ENCODE assay signal across 26 cellular contexts in the genomic region with DNA sequence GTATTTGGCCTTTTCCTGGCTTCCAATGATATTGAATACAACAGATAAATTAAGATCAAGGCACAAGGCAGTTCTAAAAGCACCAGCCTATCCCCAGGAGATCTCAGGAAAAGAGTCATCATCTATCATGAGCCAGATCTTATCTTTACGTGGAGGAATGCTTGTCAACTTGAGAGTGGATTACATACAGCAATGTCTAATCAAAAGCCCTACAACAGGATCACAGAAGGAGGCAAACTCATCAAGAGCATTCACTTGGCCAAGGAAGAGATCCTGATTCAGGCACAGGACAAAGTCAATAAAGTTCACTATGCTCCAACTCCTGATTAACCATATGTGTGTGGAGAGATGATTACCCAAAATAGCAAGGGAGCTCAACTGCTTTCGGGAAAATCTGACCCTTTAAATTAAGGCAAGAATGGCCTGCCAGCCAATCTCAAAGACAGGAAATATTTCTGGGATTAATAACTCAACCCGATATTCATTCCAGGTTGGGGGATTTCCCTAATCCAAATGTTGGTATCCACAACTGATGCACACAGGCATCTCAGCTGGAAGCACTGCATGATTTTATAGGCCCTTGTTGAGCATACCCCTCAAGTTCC. TPM values are rescaled to one million over a fixed set of nuclear protein-coding genes. Genes with fewer than 3 reads are reported as not detected.
"Had no signal": no experiment of that assay in that cellular context is flagged by ENCODE, and none has a peak within 500 bp of the region (broad histone marks: within the 10 kb centered on the region; RNA-seq: fewer than 3 reads in every experiment).

No MANE protein-coding gene starts in this region.

- ATAC-seq: left ventricle myocardium superior, right cardiac atrium had no signal

- H2AFZ ChIP-seq: parathyroid adenoma had no signal

- H3K79me2 ChIP-seq: parathyroid adenoma had no signal

- H3K36me3 ChIP-seq: adrenal gland, spleen, transverse colon had no signal

- H3K4me3 ChIP-seq: adrenal gland, spleen, testis, transverse colon had no signal

- H3K4me1 ChIP-seq: adrenal gland, parathyroid adenoma, testis, transverse colon had no signal

- H3K27me3 ChIP-seq: adrenal gland, spleen, testis, transverse colon had no signal

- DNase-seq: activated CD4-positive, alpha-beta T cell treated with anti-CD3 and anti-CD28 coated beads for 48 hours; activated CD4-positive, alpha-beta T cell treated with anti-CD3 and anti-CD28 coated beads, Interleukin-2, amount 50 U/mL, for 48 hours; activated CD8-positive, alpha-beta memory T cell treated with anti-CD3 and anti-CD28 coated beads, Interleukin-2, amount 50 U/mL, for 4 hours; activated effector memory CD4-positive, alpha-beta T cell treated with anti-CD3 and anti-CD28 coated beads, Interleukin-2, amount 50 U/mL, for 16 hours; activated naive CD4-positive, alpha-beta T cell treated with anti-CD3 and anti-CD28 coated beads for 36 hours; activated naive CD8-positive, alpha-beta T cell treated with anti-CD3 and anti-CD28 coated beads for 36 hours; activated T-cell treated with anti-CD3 and anti-CD28 coated beads, Interleukin-2, amount 50 U/mL, for 1 hour; adrenal gland; aorta; caudate nucleus; foreskin melanocyte; glutamatergic neuron; left ventricle myocardium superior; naive B cell; right cardiac atrium; spleen; stimulated activated naive CD4-positive, alpha-beta T cell; T-helper 1 cell; testis; transverse colon had no signal

- H3K9me3 ChIP-seq: adrenal gland, testis, transverse colon had no signal

- H3K27ac ChIP-seq: adrenal gland, parathyroid adenoma, spleen, testis, transverse colon, VCaP had no signal

- H3K9ac ChIP-seq: parathyroid adenoma had no signal

RNA-seq across cellular contexts. Expression of a gene that starts 33.8 kb away (rescaled TPM):
- total RNA-seq: activated CD8-positive, alpha-beta memory T cell treated with anti-CD3 and anti-CD28 coated beads for 36 hours; activated naive CD4-positive, alpha-beta T cell treated with anti-CD3 and anti-CD28 coated beads for 36 hours; activated naive CD8-positive, alpha-beta T cell treated with anti-CD3 and anti-CD28 coated beads for 36 hours; activated T-helper 1 cell treated with anti-CD3 and anti-CD28 coated beads, Interleukin-12 subunit alpha, Interleukin-12 subunit beta, Interleukin-2, Interleukin-4 antibody, amounts not matched to agents 30 ng/mL and 10 ng/mL and 1 ng/mL, durations not matched to agents 14 hours and 24 hours and 36 hours; endothelial cell of umbilical vein; mesothelial cell of epicardium had no signal
